8 cellular contexts compared by ENCODE assay signal in genomic region chr11:8959546-8960166, GRCh38. TPM values are rescaled to one million over a fixed set of nuclear protein-coding genes. Genes with fewer than 3 reads are reported as not detected.
DNase-seq lines count a peak whose midpoint lies in the region; ATAC-seq, FAIRE-seq and TF ChIP-seq lines count a peak whose summit lies in the region.

No MANE protein-coding gene starts in this region.

- H2AFZ ChIP-seq in keratinocyte (ENCODE audit: control insufficient read depth, low read length), result no peak overlapping the region

- peaks cover 49% of the 10 kb centered on the region for H3K79me2 ChIP-seq in keratinocyte (ENCODE audit: control insufficient read depth, insufficient read depth, low read length)

- WGBS in aorta, 2 donors, result 2% methylated on average over 2 of the region's 2 CpGs

- ATAC-seq in GM18873 (IDR thresholded peaks at IDR 0.05; ENCODE audit: low FRiP score, unreplicated experiment) (peak; percentile 45), HG03460 (IDR thresholded peaks at IDR 0.05; ENCODE audit: unreplicated experiment) (peak; percentile 40), aorta (ENCODE audit: low FRiP score) (no peak)
- peak; percentile 56 for ATAC-seq in stimulated activated naive CD8-positive, alpha-beta T cell treated with anti-CD3 and anti-CD28 coated beads, Interleukin-15, amount 100 ng/mL, for 72 hours

- H3K9me1 ChIP-seq in keratinocyte (ENCODE audit: control insufficient read depth, extremely low read depth, insufficient read depth, low read length), result no peaks in the 10 kb centered on the region

- in situ Hi-C loops in astrocyte of the spinal cord (cut with HindIII; ENCODE audit: low sequenced_read_pairs), result no loop called here

- no peaks in the 10 kb centered on the region for H3K4me1 ChIP-seq in NT2/D1 (ENCODE audit: insufficient read depth, insufficient read length)
- H3K4me1 ChIP-seq in keratinocyte (ENCODE audit: control insufficient read depth, extremely low read depth, insufficient read depth, low read length), result peaks cover 12% of the 10 kb centered on the region
- peaks cover 0 to 5% of the 10 kb centered on the region in 2 donors for H3K4me1 ChIP-seq in aorta (ENCODE audit: control insufficient read depth in 1 of 2, insufficient read depth in 2 of 2, low read length in 2 of 2)

- H3K27ac Mint-ChIP-seq in stimulated activated naive CD8-positive, alpha-beta T cell treated with anti-CD3 and anti-CD28 coated beads, Interleukin-15, amount 100 ng/mL, for 72 hours, result no peak overlapping the region

- H3K9ac ChIP-seq in NT2/D1 (ENCODE audit: insufficient read length, low read depth), result no peak overlapping the region
- no peak overlapping the region for H3K9ac ChIP-seq in keratinocyte (ENCODE audit: control insufficient read depth, extremely low read depth, insufficient read depth, low read length)

- H3K4me3 ChIP-seq in NT2/D1 (ENCODE audit: insufficient read length, low read depth) (no peak overlapping the region), astrocyte of the spinal cord (ENCODE audit: low read depth, low read length) (no peak overlapping the region), keratinocyte (ENCODE audit: control insufficient read depth in 2 of 3, extremely low read depth in 1 of 3, insufficient read depth in 2 of 3, low read depth in 1 of 3, low read length in 3 of 3) (no peak overlapping the region), aorta (ENCODE audit: low read length in 2 of 2) (no peak overlapping the region)

- H3K4me3 Mint-ChIP-seq in stimulated activated naive CD8-positive, alpha-beta T cell treated with anti-CD3 and anti-CD28 coated beads, Interleukin-15, amount 100 ng/mL, for 72 hours, result no peak overlapping the region

- peaks cover 30% of the 10 kb centered on the region for H3K4me1 Mint-ChIP-seq in stimulated activated naive CD8-positive, alpha-beta T cell treated with anti-CD3 and anti-CD28 coated beads, Interleukin-15, amount 100 ng/mL, for 72 hours

- DNase-seq in DMS153 (lab: John Stamatoyannopoulos, UW), result peak; percentile 33
- peak; percentile 59 for DNase-seq in NT2/D1 (ENCODE audit: low read depth, low spot score)
- peak; percentile 86 for DNase-seq in astrocyte of the spinal cord (ENCODE audit: low read depth, low spot score)
- DNase-seq in keratinocyte (ENCODE audit: low read depth, low spot score), result peak; percentile 55
- DNase-seq in stimulated activated naive CD8-positive, alpha-beta T cell treated with anti-CD3 and anti-CD28 coated beads, Interleukin-15, amount 100 ng/mL, for 72 hours, result peak; percentile 39 to 43
- no peak for DNase-seq in aorta

- dilution Hi-C loops in keratinocyte (cut with MboI; ENCODE audit: extremely low pct_ligation_motif_present, low sequenced_read_pairs), result no loop called here

- H3K27me3 ChIP-seq in NT2/D1 (ENCODE audit: insufficient read depth, insufficient read length), result no peaks in the 10 kb centered on the region
- no peaks in the 10 kb centered on the region for H3K27me3 ChIP-seq in keratinocyte (ENCODE audit: control insufficient read depth, extremely low read depth, insufficient read depth, low read length)
- no peaks in the 10 kb centered on the region for H3K27me3 ChIP-seq in aorta (ENCODE audit: control insufficient read depth in 1 of 2, insufficient read depth in 2 of 2, low read length in 1 of 2)

- H3K36me3 ChIP-seq in NT2/D1 (ENCODE audit: insufficient read depth, insufficient read length, low read length), result peaks cover 9% of the 10 kb centered on the region
- peaks cover 5 to 7% of the 10 kb centered on the region in 2 experiments for H3K36me3 ChIP-seq in keratinocyte (ENCODE audit: control insufficient read depth in 2 of 2, extremely low read depth in 1 of 2, insufficient read depth in 2 of 2, low read length in 2 of 2)
- H3K36me3 ChIP-seq in aorta (ENCODE audit: control insufficient read depth in 1 of 2, insufficient read depth in 2 of 2, low read length in 1 of 2), result peaks cover 0 to 5% of the 10 kb centered on the region in 2 donors

- H3K9me3 Mint-ChIP-seq in stimulated activated naive CD8-positive, alpha-beta T cell treated with anti-CD3 and anti-CD28 coated beads, Interleukin-15, amount 100 ng/mL, for 72 hours, result no peaks in the 10 kb centered on the region

- no peak overlapping the region for H3K4me2 ChIP-seq in keratinocyte (ENCODE audit: control insufficient read depth, extremely low read depth, insufficient read depth, low read depth, low read length)

- FAIRE-seq in keratinocyte (lab: Jason Lieb, UNC), result peak; percentile 96

- TF ChIP-seq CTCF in astrocyte of the spinal cord (IDR thresholded peaks at IDR 0.05; ENCODE audit: low read depth, low read length) (peak; percentile 65), keratinocyte (optimal IDR thresholded peaks at IDR 0.05 in 1 of 3, IDR thresholded peaks at IDR 0.05 in 1 of 3, conservative IDR thresholded peaks at IDR 0.05 in 1 of 3; ENCODE audit: extremely low read depth in 1 of 3, insufficient read depth in 2 of 3, low read length in 3 of 3) (peak; percentile 58 to 67 (median 62))

- intact Hi-C loops in aorta (cut with DNase I), result loop anchor here (2.0 to 10.0 kb wide), 5 partner anchors 42 to 275 kb away; partner anchors contain the start of genes RPL27A (in 1 of the 2) and TRIM66 (in 1 of the 2)

- H3K9me3 ChIP-seq in NT2/D1 (ENCODE audit: insufficient read depth, low read length) (no peaks in the 10 kb centered on the region), keratinocyte (ENCODE audit: control insufficient read depth, low read depth, low read length) (no peaks in the 10 kb centered on the region), aorta (ENCODE audit: control insufficient read depth, low read length) (no peaks in the 10 kb centered on the region)

- no peaks in the 10 kb centered on the region for H3K27me3 Mint-ChIP-seq in stimulated activated naive CD8-positive, alpha-beta T cell treated with anti-CD3 and anti-CD28 coated beads, Interleukin-15, amount 100 ng/mL, for 72 hours

- H3K27ac ChIP-seq in keratinocyte (ENCODE audit: control insufficient read depth, insufficient read depth, low read length) (no peak overlapping the region), aorta (ENCODE audit: low read depth in 1 of 2, low read length in 2 of 2) (no peak overlapping the region)

- H4K20me1 ChIP-seq in keratinocyte (ENCODE audit: control insufficient read depth, extremely low read depth, insufficient read depth, low read length), result no peaks in the 10 kb centered on the region

RNA-seq across cellular contexts. Expression of gene TMEM9B, which starts 4.6 kb away (rescaled TPM):
- polyA plus RNA-seq in keratinocyte, result 41.4 to 60.8 TPM (median 47.9 TPM) in 3 replicates
- polyA plus RNA-seq in keratinocyte (2011; ENCODE audit: low read depth), result 14.8 TPM
- polyA plus RNA-seq in keratinocyte (2011; cell fraction: cytosol; rRNA removed), result 34.8 and 61.3 TPM in 2 replicates
- polyA plus RNA-seq in keratinocyte (2011; cell fraction: nucleus; rRNA removed), result 29.7 and 43.8 TPM in 2 replicates
- polyA plus RNA-seq in keratinocyte (2012; ENCODE audit: low replicate concordance), result 49.6 and 59.0 TPM in 2 replicates
- 11.4 to 47.0 TPM (median 39.4 TPM) in 3 replicates for polyA minus RNA-seq in keratinocyte
- 27.8 TPM for polyA minus RNA-seq in keratinocyte (2011; cell fraction: cytosol; rRNA and poly(A)+ RNA removed)
- 19.5 and 30.2 TPM in 2 replicates for polyA minus RNA-seq in keratinocyte (2011; cell fraction: nucleus; rRNA and poly(A)+ RNA removed)
- total RNA-seq in aorta, result 10 to 100 TPM; 23.6 to 26.0 TPM
- polyA plus RNA-seq in aorta, result 10 to 100 TPM; 20.8 to 28.7 TPM

RNA-seq across cellular contexts. Expression of gene ASCL3, which starts 16.8 kb away (rescaled TPM):
- polyA plus RNA-seq in keratinocyte (not detected in 3 replicates), aorta (not detected)
- polyA plus RNA-seq in keratinocyte (2011; ENCODE audit: low read depth), result not detected
- not detected in 2 replicates for polyA plus RNA-seq in keratinocyte (2011; cell fraction: cytosol; rRNA removed)
- not detected in 2 replicates for polyA plus RNA-seq in keratinocyte (2011; cell fraction: nucleus; rRNA removed)
- polyA plus RNA-seq in keratinocyte (2012; ENCODE audit: low replicate concordance), result not detected in 2 replicates
- not detected in 3 replicates for polyA minus RNA-seq in keratinocyte
- polyA minus RNA-seq in keratinocyte (2011; cell fraction: cytosol; rRNA and poly(A)+ RNA removed), result not detected
- not detected in 2 replicates for polyA minus RNA-seq in keratinocyte (2011; cell fraction: nucleus; rRNA and poly(A)+ RNA removed)
- not detected for total RNA-seq in aorta

RNA-seq across cellular contexts. Expression of gene C11orf16, which starts 26.9 kb away (rescaled TPM):
- polyA plus RNA-seq in keratinocyte (not detected in 3 replicates), aorta (not detected)
- not detected for polyA plus RNA-seq in keratinocyte (2011; ENCODE audit: low read depth)
- not detected in 2 replicates for polyA plus RNA-seq in keratinocyte (2011; cell fraction: cytosol; rRNA removed)
- not detected in 2 replicates for polyA plus RNA-seq in keratinocyte (2011; cell fraction: nucleus; rRNA removed)
- not detected in 2 replicates for polyA plus RNA-seq in keratinocyte (2012; ENCODE audit: low replicate concordance)
- polyA minus RNA-seq in keratinocyte, result not detected in 3 replicates
- not detected for polyA minus RNA-seq in keratinocyte (2011; cell fraction: cytosol; rRNA and poly(A)+ RNA removed)
- not detected in 2 replicates for polyA minus RNA-seq in keratinocyte (2011; cell fraction: nucleus; rRNA and poly(A)+ RNA removed)
- not detected for total RNA-seq in aorta

RNA-seq across cellular contexts. Expression of gene NRIP3, which starts 44.1 kb away (rescaled TPM):
- 0.93 to 1.0 TPM (median 1.00 TPM) in 3 replicates for polyA plus RNA-seq in keratinocyte
- polyA plus RNA-seq in keratinocyte (2011; ENCODE audit: low read depth), result 2.0 TPM
- 0.73 and 1.0 TPM in 2 replicates for polyA plus RNA-seq in keratinocyte (2011; cell fraction: cytosol; rRNA removed)
- 0.68 and 0.70 TPM in 2 replicates for polyA plus RNA-seq in keratinocyte (2011; cell fraction: nucleus; rRNA removed)
- 0.97 and 1.5 TPM in 2 replicates for polyA plus RNA-seq in keratinocyte (2012; ENCODE audit: low replicate concordance)
- polyA minus RNA-seq in keratinocyte, result 0.33 to 1.9 TPM (median 0.76 TPM) in 3 replicates
- polyA minus RNA-seq in keratinocyte (2011; cell fraction: cytosol; rRNA and poly(A)+ RNA removed), result 2.5 TPM
- polyA minus RNA-seq in keratinocyte (2011; cell fraction: nucleus; rRNA and poly(A)+ RNA removed), result 2.6 TPM in 1 of 2 replicates, not detected in the other
- 1 to 10 TPM; 1.9 to 2.6 TPM for total RNA-seq in aorta
- polyA plus RNA-seq in aorta, result 1 to 10 TPM in 1 of 2 donors, under 1 TPM in 1; 0.63 to 1.3 TPM

RNA-seq across cellular contexts. Expression of gene AKIP1, which starts 48.7 kb away (rescaled TPM):
- polyA plus RNA-seq in keratinocyte, result 33.2 to 46.4 TPM (median 37.0 TPM) in 3 replicates
- polyA plus RNA-seq in keratinocyte (2011; ENCODE audit: low read depth), result 10.5 TPM
- 36.4 and 54.6 TPM in 2 replicates for polyA plus RNA-seq in keratinocyte (2011; cell fraction: cytosol; rRNA removed)
- polyA plus RNA-seq in keratinocyte (2011; cell fraction: nucleus; rRNA removed), result 29.9 and 32.9 TPM in 2 replicates
- polyA plus RNA-seq in keratinocyte (2012; ENCODE audit: low replicate concordance), result 13.4 and 39.3 TPM in 2 replicates
- polyA minus RNA-seq in keratinocyte, result 8.4 to 13.0 TPM (median 12.0 TPM) in 3 replicates
- polyA minus RNA-seq in keratinocyte (2011; cell fraction: cytosol; rRNA and poly(A)+ RNA removed), result 34.1 TPM
- 9.0 and 9.8 TPM in 2 replicates for polyA minus RNA-seq in keratinocyte (2011; cell fraction: nucleus; rRNA and poly(A)+ RNA removed)
- 10 to 100 TPM; 15.6 to 25.3 TPM for total RNA-seq in aorta
- 10 to 100 TPM; 36.1 to 52.2 TPM for polyA plus RNA-seq in aorta

Comparison
In these comparisons a context has a peak if more than half of its experiments do, and no peak if none do; other contexts are left out.
1. DNase-seq: peak in DMS153 (single experiment), NT2/D1 (single experiment), astrocyte of the spinal cord (single experiment), keratinocyte (single experiment) and stimulated activated naive CD8-positive, alpha-beta T cell treated with anti-CD3 and anti-CD28 coated beads, Interleukin-15, amount 100 ng/mL, for 72 hours (2 of 2); none in aorta (0 of 2).